8 cellular contexts compared by ENCODE assay signal in the genomic region with DNA sequence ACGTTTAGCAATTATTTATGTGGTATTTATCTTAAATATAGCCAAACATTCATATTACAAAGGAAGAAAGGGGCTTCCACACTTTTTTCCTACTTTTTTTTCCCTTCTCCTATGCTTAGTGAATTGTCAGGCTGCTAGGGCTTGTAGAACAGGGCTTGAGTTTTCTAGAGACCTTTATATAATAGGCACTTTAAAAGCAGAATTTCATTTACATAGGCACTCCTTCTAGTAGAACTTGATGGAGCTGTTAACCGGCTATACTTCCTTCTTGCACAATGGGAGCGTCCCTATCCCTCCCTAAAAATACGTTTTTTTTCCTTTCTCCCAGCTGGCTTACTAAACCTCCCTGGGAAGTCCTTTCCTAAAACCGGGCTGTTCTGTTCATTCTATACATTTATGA. TPM values are rescaled to one million over a fixed set of nuclear protein-coding genes. Genes with fewer than 3 reads are reported as not detected.
DNase-seq lines count a peak whose midpoint lies in the region; ATAC-seq and TF ChIP-seq lines count a peak whose summit lies in the region.

No MANE protein-coding gene starts in this region.

- no peaks in the 10 kb centered on the region for H3K27me3 ChIP-seq in vagina

- no peaks in the 10 kb centered on the region for H3K9me3 ChIP-seq in vagina

- intact Hi-C loops in vagina (cut with DNase I) = loop anchor here (2.0 kb wide), 1 partner anchor 127 kb away; no protein-coding TSS in a partner anchor

- H3K27ac ChIP-seq in 22Rv1 = peak overlapping the region; percentile 94
- H3K27ac ChIP-seq in vagina = peak overlapping the region; percentile 92

- peaks cover 54% of the 10 kb centered on the region for H3K4me1 ChIP-seq in vagina

- DNase-seq in HFF-Myc (ENCODE audit: extremely low read depth, low read depth) (no peak), astrocyte of the hippocampus (ENCODE audit: low read depth, low spot score) (peak; percentile 11), medulla oblongata (ENCODE audit: extremely low spot score) (peak; percentile 22), vagina (ENCODE audit: extremely low spot score in 2 of 2) (no peak), germinal center (ENCODE audit: low spot score) (no peak)
- DNase-seq in activated CD8-positive, alpha-beta memory T cell treated with anti-CD3 and anti-CD28 coated beads for 24 hours = no peak

- H3K36me3 ChIP-seq in vagina = peaks cover 0 to 8% of the 10 kb centered on the region in 2 donors

- no peak for TF ChIP-seq POLR2A in vagina (IDR thresholded peaks at IDR 0.05)

- no peak for TF ChIP-seq CTCF in 22Rv1 (IDR thresholded peaks at IDR 0.05)
- TF ChIP-seq CTCF in HFF-Myc (IDR thresholded peaks at IDR 0.05; ENCODE audit: low read depth, low read length, missing control alignments) = no peak
- TF ChIP-seq CTCF in vagina (IDR thresholded peaks at IDR 0.05) = no peak

- ATAC-seq in HG03280 (IDR thresholded peaks at IDR 0.05; ENCODE audit: unreplicated experiment) = no peak

- H3K4me3 ChIP-seq in HFF-Myc (replicated peaks; ENCODE audit: low read depth, low read length) = peak overlapping the region; percentile 76
- H3K4me3 ChIP-seq in vagina = peak overlapping the region; percentile 65 to 88

RNA-seq across cellular contexts. Expression of a gene that starts 1.1 kb away (rescaled TPM):
- 12.3 TPM for total RNA-seq in vagina

RNA-seq across cellular contexts. Expression of a gene that starts 17.3 kb away (rescaled TPM):
- total RNA-seq in vagina = not detected

Comparison
In these comparisons a context has a peak if more than half of its experiments do, and no peak if none do; other contexts are left out.
1. DNase-seq: peak in astrocyte of the hippocampus (single experiment) and medulla oblongata (single experiment); none in HFF-Myc (single experiment), vagina (0 of 2), germinal center (single experiment) and activated CD8-positive, alpha-beta memory T cell treated with anti-CD3 and anti-CD28 coated beads for 24 hours (single experiment).